Comparison of ENCODE assay signal across 9 cellular contexts in genomic region chr12:6267007-6267721, GRCh38. TPM values are rescaled to one million over a fixed set of nuclear protein-coding genes. Genes with fewer than 3 reads are reported as not detected.
DNase-seq lines count a peak whose midpoint lies in the region; ATAC-seq lines count a peak whose summit lies in the region.
"Had no signal": no experiment of that assay in that cellular context is flagged by ENCODE, and none has a peak within 500 bp of the region (broad histone marks: within the 10 kb centered on the region; RNA-seq: fewer than 3 reads in every experiment).

No MANE protein-coding gene starts in this region.

- no peaks in the 10 kb centered on the region for H3K27me3 Mint-ChIP-seq in stimulated activated naive CD8-positive, alpha-beta T cell treated with anti-CD3 and anti-CD28 coated beads, Interleukin-15, amount 100 ng/mL, for 72 hours

- H3K27ac Mint-ChIP-seq in stimulated activated naive CD8-positive, alpha-beta T cell treated with anti-CD3 and anti-CD28 coated beads, Interleukin-15, amount 100 ng/mL, for 72 hours: peak overlapping the region; percentile 17 to 63
- H3K27ac Mint-ChIP-seq: CD4-positive, CD25-positive, alpha-beta regulatory T cell had no signal

- H3K4me1 Mint-ChIP-seq in stimulated activated naive CD8-positive, alpha-beta T cell treated with anti-CD3 and anti-CD28 coated beads, Interleukin-15, amount 100 ng/mL, for 72 hours: peaks cover 43% of the 10 kb centered on the region

- DNase-seq in activated CD8-positive, alpha-beta memory T cell treated with anti-CD3 and anti-CD28 coated beads for 24 hours: peak; percentile 72
- no peak for DNase-seq in activated CD8-positive, alpha-beta memory T cell treated with anti-CD3 and anti-CD28 coated beads, Interleukin-2, amount 50 U/mL, for 4 hours
- DNase-seq in activated T-cell treated with anti-CD3 and anti-CD28 coated beads, Interleukin-2, amount 50 U/mL, for 48 hours: peak; percentile 81 to 82
- DNase-seq in left lobe of liver (ENCODE audit: low spot score) (no peak), 8988T (no peak)
- peak; percentile 48 to 84 for DNase-seq in stimulated activated naive CD8-positive, alpha-beta T cell treated with anti-CD3 and anti-CD28 coated beads, Interleukin-15, amount 100 ng/mL, for 72 hours
- DNase-seq: CD4-positive, CD25-positive, alpha-beta regulatory T cell had no signal

- H3K9me3 Mint-ChIP-seq in stimulated activated naive CD8-positive, alpha-beta T cell treated with anti-CD3 and anti-CD28 coated beads, Interleukin-15, amount 100 ng/mL, for 72 hours: no peaks in the 10 kb centered on the region

- ATAC-seq in left lobe of liver (peak; percentile 56), GM21737 (IDR thresholded peaks at IDR 0.05; ENCODE audit: unreplicated experiment) (no peak), HG03521 (IDR thresholded peaks at IDR 0.05; ENCODE audit: unreplicated experiment) (no peak)
- peak; percentile 96 for ATAC-seq in stimulated activated naive CD8-positive, alpha-beta T cell treated with anti-CD3 and anti-CD28 coated beads, Interleukin-15, amount 100 ng/mL, for 72 hours

- H3K4me3 Mint-ChIP-seq in stimulated activated naive CD8-positive, alpha-beta T cell treated with anti-CD3 and anti-CD28 coated beads, Interleukin-15, amount 100 ng/mL, for 72 hours: peak overlapping the region; percentile 36 to 39
- H3K4me3 Mint-ChIP-seq: CD4-positive, CD25-positive, alpha-beta regulatory T cell had no signal

RNA-seq across cellular contexts. Expression of gene PLEKHG6, which starts 43.3 kb away (rescaled TPM):
- 5.0 TPM for total RNA-seq in left lobe of liver
- total RNA-seq: CD4-positive, CD25-positive, alpha-beta regulatory T cell had no signal

Comparison
In these comparisons a context has a peak if more than half of its experiments do, and no peak if none do; other contexts are left out.
1. DNase-seq: peak in activated CD8-positive, alpha-beta memory T cell treated with anti-CD3 and anti-CD28 coated beads for 24 hours (single experiment), activated T-cell treated with anti-CD3 and anti-CD28 coated beads, Interleukin-2, amount 50 U/mL, for 48 hours (2 of 2) and stimulated activated naive CD8-positive, alpha-beta T cell treated with anti-CD3 and anti-CD28 coated beads, Interleukin-15, amount 100 ng/mL, for 72 hours (2 of 2); none in activated CD8-positive, alpha-beta memory T cell treated with anti-CD3 and anti-CD28 coated beads, Interleukin-2, amount 50 U/mL, for 4 hours (single experiment), left lobe of liver (single experiment) and 8988T (single experiment).
2. ATAC-seq: peak in left lobe of liver (single experiment) and stimulated activated naive CD8-positive, alpha-beta T cell treated with anti-CD3 and anti-CD28 coated beads, Interleukin-15, amount 100 ng/mL, for 72 hours (single experiment); none in GM21737 (single experiment) and HG03521 (single experiment).